9 cellular contexts compared by ENCODE assay signal in genomic region chr7:13742126-13742525, GRCh38.
DNase-seq lines count a peak whose midpoint lies in the region; ATAC-seq and TF ChIP-seq lines count a peak whose summit lies in the region.
"Had no signal": no experiment of that assay in that cellular context is flagged by ENCODE, and none has a peak within 500 bp of the region (broad histone marks: within the 10 kb centered on the region; RNA-seq: fewer than 3 reads in every experiment).

No MANE protein-coding gene starts in this region.

- no peaks in the 10 kb centered on the region for H3K4me1 Mint-ChIP-seq in activated naive CD4-positive, alpha-beta T cell treated with anti-CD3 and anti-CD28 coated beads, Interleukin-2, amount 10 ng/mL, durations not matched to agents 7 days and 5 days
- H3K4me1 Mint-ChIP-seq: natural killer cell had no signal

- no peaks in the 10 kb centered on the region for H3K36me3 Mint-ChIP-seq in activated naive CD4-positive, alpha-beta T cell treated with anti-CD3 and anti-CD28 coated beads, Interleukin-2, amount 10 ng/mL, durations not matched to agents 7 days and 5 days
- H3K36me3 Mint-ChIP-seq: natural killer cell had no signal

- no peaks in the 10 kb centered on the region for H3F3A ChIP-seq in PC-3 (ENCODE audit: low read length, unreplicated experiment)

- no peak overlapping the region for H3K4me3 ChIP-seq in PC-3 (ENCODE audit: low read length)
- no peak overlapping the region for H3K4me3 ChIP-seq in fibroblast of the aortic adventitia (ENCODE audit: low read depth, low read length)
- H3K4me3 ChIP-seq in osteoblast (ENCODE audit: insufficient read depth, low read length): no peak overlapping the region

- no TSS peak for BruUV-seq in PC-3 (replicated peaks; lab: Mats Ljungman, UMichigan)

- no peaks in the 10 kb centered on the region for H3K27me3 Mint-ChIP-seq in activated naive CD4-positive, alpha-beta T cell treated with anti-CD3 and anti-CD28 coated beads, Interleukin-2, amount 10 ng/mL, durations not matched to agents 7 days and 5 days

- DNase-seq in EL: peak; percentile 46
- DNase-seq in PC-3: peak; percentile 90
- DNase-seq in fibroblast of the aortic adventitia (ENCODE audit: low read depth): peak; percentile 77
- peak; percentile 32 for DNase-seq in osteoblast (ENCODE audit: insufficient read length, low spot score, missing footprints)
- DNase-seq in activated naive CD4-positive, alpha-beta T cell treated with anti-CD3 and anti-CD28 coated beads, Interleukin-2, amount 10 ng/mL, durations not matched to agents 7 days and 5 days: no peak
- no peak for DNase-seq in kidney glomerular epithelial cell (lab: John Stamatoyannopoulos, UW)
- no peak for DNase-seq in activated naive CD4-positive, alpha-beta T cell treated with anti-CD3 and anti-CD28 coated beads, Interleukin-2, amount 50 U/mL, for 16 hours
- DNase-seq: natural killer cell had no signal

- ATAC-seq in PC-3: peak; percentile 85
- ATAC-seq in GM21515 (IDR thresholded peaks at IDR 0.05; ENCODE audit: unreplicated experiment): no peak
- ATAC-seq: natural killer cell had no signal

- 0 out of 2 replicates have a peak overlapping the region, but pooled peaks have one; percentile 10 for H2AFZ ChIP-seq in PC-3 (ENCODE audit: low read length)
- H2AFZ ChIP-seq in osteoblast (ENCODE audit: low read length): no peak overlapping the region

- TF ChIP-seq CTCF in PC-3 (conservative IDR thresholded peaks at IDR 0.05; ENCODE audit: low read depth, low read length) (no peak), fibroblast of the aortic adventitia (IDR thresholded peaks at IDR 0.05; ENCODE audit: insufficient read depth, low read length) (no peak), osteoblast (IDR thresholded peaks at IDR 0.05; ENCODE audit: extremely low read depth, low read depth, low read length) (no peak)

- peak overlapping the region; percentile 21; the same call in 1 of the 2 replicates for H3K9ac ChIP-seq in PC-3 (ENCODE audit: low read length)

- CTCF ChIA-PET in PC-3 (lab: Charles Lee): interaction anchor here (1.1 to 1.6 kb wide), 2 partner anchors 108 to 460 kb away, joined by 3 to 5 read pairs; no protein-coding TSS in a partner anchor
- CTCF ChIA-PET in activated naive CD4-positive, alpha-beta T cell treated with anti-CD3 and anti-CD28 coated beads, Interleukin-2, amount 10 ng/mL, durations not matched to agents 7 days and 5 days (lab: Charles Lee): no interaction called here

- no peak overlapping the region for H3K27ac Mint-ChIP-seq in activated naive CD4-positive, alpha-beta T cell treated with anti-CD3 and anti-CD28 coated beads, Interleukin-2, amount 10 ng/mL, durations not matched to agents 7 days and 5 days
- H3K27ac Mint-ChIP-seq: natural killer cell had no signal

- no peaks in the 10 kb centered on the region for H3K9me2 ChIP-seq in PC-3 (replicated peaks; ENCODE audit: low read length)

- H3K4me1 ChIP-seq in PC-3 (ENCODE audit: insufficient read depth, low read length): peaks cover 24% of the 10 kb centered on the region
- H3K4me1 ChIP-seq in osteoblast (ENCODE audit: insufficient read depth, low read length): peaks cover 24% of the 10 kb centered on the region

- H3K36me3 ChIP-seq in PC-3 (ENCODE audit: low read depth, low read length) (no peaks in the 10 kb centered on the region), osteoblast (ENCODE audit: insufficient read depth, low read length) (no peaks in the 10 kb centered on the region)

- H3K4me3 Mint-ChIP-seq in activated naive CD4-positive, alpha-beta T cell treated with anti-CD3 and anti-CD28 coated beads, Interleukin-2, amount 10 ng/mL, durations not matched to agents 7 days and 5 days: no peak overlapping the region
- H3K4me3 Mint-ChIP-seq: natural killer cell had no signal

- no peaks in the 10 kb centered on the region for H3K9me3 Mint-ChIP-seq in activated naive CD4-positive, alpha-beta T cell treated with anti-CD3 and anti-CD28 coated beads, Interleukin-2, amount 10 ng/mL, durations not matched to agents 7 days and 5 days

- POLR2A ChIA-PET in PC-3 (lab: Charles Lee; ENCODE audit: unreplicated experiment): interaction anchor here (0.6 kb wide), 1 partner anchor 251 kb away, joined by 5 read pairs; no protein-coding TSS in a partner anchor

- H3K9me3 ChIP-seq in PC-3 (ENCODE audit: low read length) (no peaks in the 10 kb centered on the region), osteoblast (ENCODE audit: low read depth, low read length) (no peaks in the 10 kb centered on the region)

- H3K4me2 ChIP-seq in PC-3 (ENCODE audit: low read length) (peak overlapping the region; percentile 35), osteoblast (ENCODE audit: insufficient read depth, low read length) (peak overlapping the region; percentile 34)

- H3K27me3 ChIP-seq in PC-3 (ENCODE audit: low read length) (no peaks in the 10 kb centered on the region), osteoblast (ENCODE audit: insufficient read depth, low read length) (no peaks in the 10 kb centered on the region)

- peak overlapping the region; percentile 56 for H3K27ac ChIP-seq in PC-3 (ENCODE audit: low read length)
- H3K27ac ChIP-seq in osteoblast (ENCODE audit: low read depth, low read length): peak overlapping the region; percentile 66

- H3K79me2 ChIP-seq in PC-3 (ENCODE audit: low read length): no peaks in the 10 kb centered on the region
- H3K79me2 ChIP-seq in osteoblast (ENCODE audit: insufficient read depth, low read length): no peaks in the 10 kb centered on the region

- intact Hi-C loops in PC-3 (cut with micrococcal nuclease): loop anchor here (1.0 to 10.0 kb wide), 9 partner anchors 37 to 943 kb away; partner anchors contain the start of gene ETV1

- H4K20me1 ChIP-seq in PC-3 (ENCODE audit: low read length) (no peaks in the 10 kb centered on the region), osteoblast (ENCODE audit: insufficient read depth, low read length) (no peaks in the 10 kb centered on the region)

Comparison
In these comparisons a context has a peak if more than half of its experiments do, and no peak if none do; other contexts are left out.
1. DNase-seq: peak in EL (single experiment), PC-3 (single experiment), fibroblast of the aortic adventitia (single experiment) and osteoblast (single experiment); none in activated naive CD4-positive, alpha-beta T cell treated with anti-CD3 and anti-CD28 coated beads, Interleukin-2, amount 10 ng/mL, durations not matched to agents 7 days and 5 days (single experiment), kidney glomerular epithelial cell (single experiment) and activated naive CD4-positive, alpha-beta T cell treated with anti-CD3 and anti-CD28 coated beads, Interleukin-2, amount 50 U/mL, for 16 hours (single experiment).